ENCODE assay signal across 18 cellular contexts in the genomic region with DNA sequence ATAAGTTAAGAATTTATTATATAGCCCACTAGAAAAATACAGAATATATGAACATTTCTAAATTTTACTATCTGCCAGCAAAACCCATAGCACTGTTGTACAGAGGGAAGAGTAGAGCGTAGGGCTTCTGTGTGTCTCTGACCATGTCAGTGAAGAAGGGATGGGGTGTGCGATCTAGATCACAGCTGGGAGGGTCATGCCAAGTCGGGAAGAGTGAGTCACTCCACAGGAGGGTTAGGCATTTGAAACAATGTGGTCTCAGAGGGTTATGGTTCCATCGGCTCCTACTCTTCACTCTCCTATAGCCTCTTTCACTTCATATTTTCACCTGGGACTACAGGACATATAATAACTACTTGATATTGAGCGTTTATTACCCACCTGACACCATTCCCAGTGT.
A peak's percentile ranks its signal among the peaks of the same experiment; 100 is the strongest.
DNase-seq lines count a peak whose midpoint lies in the region; ATAC-seq and TF ChIP-seq lines count a peak whose summit lies in the region.
"Had no signal": no experiment of that assay in that cellular context is flagged by ENCODE, and none has a peak within 500 bp of the region (broad histone marks: within the 10 kb centered on the region; RNA-seq: fewer than 3 reads in every experiment).

No MANE protein-coding gene starts in this region.

- H3K36me3 Mint-ChIP-seq in MCF 10A (ENCODE audit: insufficient read depth, unreplicated experiment) = no peaks in the 10 kb centered on the region
- H3K36me3 Mint-ChIP-seq: CD4-positive, CD25-positive, alpha-beta regulatory T cell; stimulated activated naive B cell treated with anti-CD40 and anti-IgM and Interleukin-4, amounts not matched to agents 10 μg/mL and 1 μg/mL and 100 μg/mL, for 72 hours had no signal

- H3K4me3 Mint-ChIP-seq in MCF 10A (ENCODE audit: unreplicated experiment) = no peak overlapping the region
- H3K4me3 Mint-ChIP-seq: CD4-positive, CD25-positive, alpha-beta regulatory T cell; nephron progenitor cell; stimulated activated naive B cell treated with anti-CD40 and anti-IgM and Interleukin-4, amounts not matched to agents 10 μg/mL and 1 μg/mL and 100 μg/mL, for 72 hours had no signal

- H3K27ac ChIP-seq in breast epithelium (no peak overlapping the region), upper lobe of right lung (no peak overlapping the region), uterus (no peak overlapping the region)
- H3K27ac ChIP-seq: adrenal gland, psoas muscle had no signal

- H3K36me3 ChIP-seq in breast epithelium (no peaks in the 10 kb centered on the region), upper lobe of right lung (no peaks in the 10 kb centered on the region), uterus (no peaks in the 10 kb centered on the region)
- H3K36me3 ChIP-seq: adrenal gland had no signal

- H3K4me1 Mint-ChIP-seq in MCF 10A (ENCODE audit: insufficient read depth, unreplicated experiment) = peaks cover 12% of the 10 kb centered on the region
- H3K4me1 Mint-ChIP-seq: CD4-positive, CD25-positive, alpha-beta regulatory T cell; stimulated activated naive B cell treated with anti-CD40 and anti-IgM and Interleukin-4, amounts not matched to agents 10 μg/mL and 1 μg/mL and 100 μg/mL, for 72 hours had no signal

- no peaks in the 10 kb centered on the region for H3K27me3 Mint-ChIP-seq in MCF 10A (ENCODE audit: insufficient read depth, unreplicated experiment)
- H3K27me3 Mint-ChIP-seq: CD4-positive, CD25-positive, alpha-beta regulatory T cell; stimulated activated naive B cell treated with anti-CD40 and anti-IgM and Interleukin-4, amounts not matched to agents 10 μg/mL and 1 μg/mL and 100 μg/mL, for 72 hours had no signal

- intact Hi-C loops in MCF 10A (cut with micrococcal nuclease) = no loop called here
- intact Hi-C loops in breast epithelium (cut with DNase I; ENCODE audit: low total_unique reads) = no loop called here
- intact Hi-C loops in upper lobe of right lung (cut with DNase I) = no loop called here
- intact Hi-C loops in uterus (cut with DNase I; ENCODE audit: low total_unique reads) = no loop called here

- peak; percentile 50 for DNase-seq in MCF 10A (ENCODE audit: unreplicated experiment)
- no peak for DNase-seq in breast epithelium (ENCODE audit: low spot score in 2 of 2)
- DNase-seq in T1000 (lab: John Stamatoyannopoulos, UW) = peak; percentile 9
- peak; percentile 43 for DNase-seq in fibroblast of the aortic adventitia (ENCODE audit: low read depth)
- DNase-seq in upper lobe of right lung = no peak
- DNase-seq in uterus = no peak
- DNase-seq: adrenal gland; CD4-positive, CD25-positive, alpha-beta regulatory T cell; DMS79 treated with DMSO at 0.1 percent for 48 hours; Kasumi-1; NCI-H187 treated with DMSO at 0.1 percent for 48 hours; NCI-H510A; nephron progenitor cell; psoas muscle; stimulated activated naive B cell treated with anti-CD40 and anti-IgM and Interleukin-4, amounts not matched to agents 10 μg/mL and 1 μg/mL and 100 μg/mL, for 72 hours had no signal

- TF ChIP-seq CTCF in MCF 10A (IDR thresholded peaks at IDR 0.05; ENCODE audit: unreplicated experiment) (no peak), breast epithelium (IDR thresholded peaks at IDR 0.05) (no peak), fibroblast of the aortic adventitia (IDR thresholded peaks at IDR 0.05; ENCODE audit: insufficient read depth, low read length) (no peak), upper lobe of right lung (IDR thresholded peaks at IDR 0.05) (no peak), uterus (IDR thresholded peaks at IDR 0.05) (no peak)

- ATAC-seq in upper lobe of right lung = peak; percentile 27
- no peak for ATAC-seq in HG02763 (IDR thresholded peaks at IDR 0.05; ENCODE audit: unreplicated experiment)
- no peak for ATAC-seq in GM21528 (IDR thresholded peaks at IDR 0.05; ENCODE audit: low FRiP score, unreplicated experiment)
- ATAC-seq: activated CD4-positive, CD25-positive, alpha-beta regulatory T cell treated with anti-CD3 and anti-CD28 coated beads, Interleukin-2, amount 50 U/mL, for 24 hours; psoas muscle; stimulated activated naive B cell treated with anti-CD40 and anti-IgM and Interleukin-4, amounts not matched to agents 10 μg/mL and 1 μg/mL and 100 μg/mL, for 72 hours had no signal

- POLR2A ChIA-PET in MCF 10A (lab: Yijun Ruan, JAX) = interaction anchor here (1.3 to 2.7 kb wide), 2 partner anchors 12 to 16 kb away, joined by 3 to 10 read pairs; no protein-coding TSS in a partner anchor

- no TSS peak for BruUV-seq in MCF 10A (replicated peaks; lab: Mats Ljungman, UMichigan)

- H3K9me3 ChIP-seq in breast epithelium (no peaks in the 10 kb centered on the region), upper lobe of right lung (no peaks in the 10 kb centered on the region), uterus (no peaks in the 10 kb centered on the region)
- H3K9me3 ChIP-seq: adrenal gland, psoas muscle had no signal

- no peak for TF ChIP-seq POLR2A in breast epithelium (IDR thresholded peaks at IDR 0.05)
- TF ChIP-seq POLR2A in uterus (IDR thresholded peaks at IDR 0.05) = no peak

- H3K27me3 ChIP-seq in breast epithelium (no peaks in the 10 kb centered on the region), upper lobe of right lung (no peaks in the 10 kb centered on the region), uterus (no peaks in the 10 kb centered on the region)
- H3K27me3 ChIP-seq: adrenal gland had no signal

- H3K4me1 ChIP-seq in breast epithelium (no peaks in the 10 kb centered on the region), upper lobe of right lung (no peaks in the 10 kb centered on the region), uterus (no peaks in the 10 kb centered on the region)
- H3K4me1 ChIP-seq: adrenal gland, psoas muscle had no signal

- H3K4me3 ChIP-seq in breast epithelium (no peak overlapping the region), fibroblast of the aortic adventitia (ENCODE audit: low read depth, low read length) (no peak overlapping the region), upper lobe of right lung (no peak overlapping the region), uterus (no peak overlapping the region)
- H3K4me3 ChIP-seq: adrenal gland, psoas muscle had no signal

- H3K27ac Mint-ChIP-seq in MCF 10A (ENCODE audit: low read depth, unreplicated experiment) = no peak overlapping the region
- H3K27ac Mint-ChIP-seq: CD4-positive, CD25-positive, alpha-beta regulatory T cell; nephron progenitor cell; stimulated activated naive B cell treated with anti-CD40 and anti-IgM and Interleukin-4, amounts not matched to agents 10 μg/mL and 1 μg/mL and 100 μg/mL, for 72 hours had no signal

- CTCF ChIA-PET in MCF 10A (lab: Yijun Ruan, JAX) = interaction anchor here (0.6 kb wide), 2 partner anchors 138 to 416 kb away, joined by 3 read pairs; no protein-coding TSS in a partner anchor

- no peaks in the 10 kb centered on the region for H3K9me3 Mint-ChIP-seq in MCF 10A (ENCODE audit: unreplicated experiment)
- H3K9me3 Mint-ChIP-seq: nephron progenitor cell; stimulated activated naive B cell treated with anti-CD40 and anti-IgM and Interleukin-4, amounts not matched to agents 10 μg/mL and 1 μg/mL and 100 μg/mL, for 72 hours had no signal

Comparison
In these comparisons a context has a peak if more than half of its experiments do, and no peak if none do; other contexts are left out.
1. DNase-seq: peak in MCF 10A (single experiment), T1000 (single experiment) and fibroblast of the aortic adventitia (single experiment); none in breast epithelium (0 of 2), upper lobe of right lung (single experiment) and uterus (0 of 2).